1 cellular context compared by ENCODE assay signal in the genomic region with DNA sequence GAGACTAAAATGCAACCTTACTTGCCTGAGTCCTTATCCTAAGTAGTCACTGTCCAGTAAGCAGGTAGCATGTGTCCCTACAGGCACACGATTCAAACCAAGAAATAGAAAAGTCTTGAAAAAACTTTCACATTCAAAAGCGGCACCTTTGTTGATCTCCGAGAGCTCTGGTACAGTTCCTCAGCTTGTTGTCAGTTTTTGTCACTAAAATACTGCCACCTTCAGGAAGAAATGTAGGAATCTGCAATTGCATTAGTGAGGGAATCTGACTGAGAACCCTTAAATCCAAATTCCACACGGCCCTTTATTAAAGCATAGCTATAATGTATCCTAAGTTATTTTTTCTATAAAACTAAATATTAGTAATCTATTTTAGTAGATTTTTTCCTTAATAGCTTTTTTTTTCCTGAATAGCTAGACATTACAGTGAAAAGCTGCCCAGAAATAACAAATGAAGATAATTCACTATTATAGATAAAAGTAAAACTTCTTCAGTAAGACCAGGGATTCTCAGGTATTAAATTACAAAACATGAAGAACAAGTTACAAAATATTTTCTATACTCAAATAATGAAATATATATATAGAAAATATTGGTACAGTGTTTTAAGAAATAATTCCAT.
TF ChIP-seq lines count a peak whose summit lies in the region.

No MANE protein-coding gene starts in this region.

TF ChIP-seq in endothelial cell of umbilical vein, 7 proteins besides CTCF, POLR2A, EP300 and RAD21:
- TF ChIP-seq EZH2 (IDR thresholded peaks at IDR 0.05; ENCODE audit: borderline replicate concordance, low read depth, low read length, severe bottlenecking) (no peak), GATA2 (IDR thresholded peaks at IDR 0.05; ENCODE audit: insufficient read depth, insufficient read length, low read depth, low read length) (no peak), MYC (IDR thresholded peaks at IDR 0.05; ENCODE audit: low read depth, low read length) (no peak), FOS (IDR thresholded peaks at IDR 0.05; ENCODE audit: borderline replicate concordance, insufficient read depth, low read length) (no peak), JUN (IDR thresholded peaks at IDR 0.05; ENCODE audit: borderline replicate concordance, insufficient read depth, insufficient read length, low read depth) (no peak), POLR2AphosphoS5 (IDR thresholded peaks at IDR 0.05; ENCODE audit: insufficient read depth, low read depth, low read length) (no peak)
- TF ChIP-seq, protein P1, sequence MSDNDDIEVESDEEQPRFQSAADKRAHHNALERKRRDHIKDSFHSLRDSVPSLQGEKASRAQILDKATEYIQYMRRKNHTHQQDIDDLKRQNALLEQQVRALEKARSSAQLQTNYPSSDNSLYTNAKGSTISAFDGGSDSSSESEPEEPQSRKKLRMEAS (IDR thresholded peaks at IDR 0.05; ENCODE audit: insufficient read depth, insufficient read length): no peak
